In the genomic region with DNA sequence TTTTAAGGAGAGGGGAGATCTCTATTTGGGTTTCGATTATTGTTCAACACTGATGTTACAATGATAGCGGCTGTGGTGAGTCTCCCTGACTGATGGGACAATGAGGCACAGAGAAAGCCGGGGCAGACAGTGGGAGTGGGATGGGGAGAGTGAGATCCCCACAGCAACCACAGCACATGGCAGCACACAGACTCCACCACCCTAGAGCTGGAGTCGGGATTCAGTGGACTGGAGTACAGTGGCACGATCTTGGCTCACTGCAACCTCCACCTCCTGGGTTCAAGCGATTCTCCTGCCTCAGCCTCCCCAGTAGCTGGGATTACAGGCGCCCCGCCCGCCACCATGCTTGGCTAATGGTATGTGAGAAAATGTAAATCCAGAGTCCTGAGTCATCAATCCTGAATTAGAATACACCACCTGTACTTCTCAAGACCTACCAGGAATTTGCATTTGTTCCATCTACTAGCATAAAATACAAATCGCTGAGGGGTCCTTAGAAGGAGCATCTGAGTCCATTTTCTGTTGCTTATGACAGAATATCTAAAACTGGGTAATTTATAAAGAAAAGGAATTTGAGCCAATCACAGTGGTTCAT, we compare ENCODE assay signal across 19 cellular contexts.
"Had no signal": no experiment of that assay in that cellular context is flagged by ENCODE, and none has a peak within 500 bp of the region (broad histone marks: within the 10 kb centered on the region; RNA-seq: fewer than 3 reads in every experiment).

No MANE protein-coding gene starts in this region.

- H3K27ac ChIP-seq: colonic mucosa, hepatocyte, left lung, right atrium auricular region, suprapubic skin had no signal

- H2AFZ ChIP-seq: hepatocyte had no signal

- H3K9me3 Mint-ChIP-seq: activated T-helper 17 cell treated with anti-CD3 and anti-CD28 coated beads, Interleukin-2, amount 50 U/mL, for 72 hours; naive thymus-derived CD8-positive, alpha-beta T cell had no signal

- H3K4me3 ChIP-seq: colonic mucosa, hepatocyte, left lung, right atrium auricular region, suprapubic skin had no signal

- DNase-seq: activated CD8-positive, alpha-beta memory T cell treated with anti-CD3 and anti-CD28 coated beads for 24 hours; caudate nucleus; colonic mucosa; left lung; mammary epithelial cell; naive thymus-derived CD8-positive, alpha-beta T cell; nucleus accumbens; small intestine; stimulated activated CD4-positive, alpha-beta T cell treated with anti-CD3 and anti-CD28 coated beads, Interleukin-4, amount 100 ng/mL, for 24 hours; stimulated activated naive CD4-positive, alpha-beta T cell treated with Interleukin-2 at 50 U/mL for 16 hours had no signal

- H3K36me3 ChIP-seq: colonic mucosa, left lung, right atrium auricular region, suprapubic skin had no signal

- H3K79me2 ChIP-seq: hepatocyte had no signal

- H3K27me3 Mint-ChIP-seq: activated naive CD4-positive, alpha-beta T cell treated with anti-CD3 and anti-CD28 coated beads, Interleukin-2, amount 10 ng/mL, durations not matched to agents 7 days and 5 days; activated T-helper 17 cell treated with anti-CD3 and anti-CD28 coated beads, Interleukin-2, amount 50 U/mL, for 72 hours; naive thymus-derived CD8-positive, alpha-beta T cell; progenitor cell of endocrine pancreas; type B pancreatic cell had no signal

- ATAC-seq: activated T-helper 17 cell treated with anti-CD3 and anti-CD28 coated beads, Interleukin-2, amount 50 U/mL, for 72 hours; esophagus mucosa; left lung; naive thymus-derived CD8-positive, alpha-beta T cell; SK-N-SH treated with all-trans-retinoic acid at 6 μM for 48 hours had no signal

- H3K4me2 ChIP-seq: hepatocyte had no signal

- H3K4me1 ChIP-seq: colonic mucosa had no signal

- H3K4me3 Mint-ChIP-seq: activated naive CD4-positive, alpha-beta T cell treated with anti-CD3 and anti-CD28 coated beads, Interleukin-2, amount 10 ng/mL, durations not matched to agents 7 days and 5 days; activated T-helper 17 cell treated with anti-CD3 and anti-CD28 coated beads, Interleukin-2, amount 50 U/mL, for 72 hours; naive thymus-derived CD8-positive, alpha-beta T cell; type B pancreatic cell had no signal

- H3K27me3 ChIP-seq: colonic mucosa, hepatocyte, left lung, right atrium auricular region, suprapubic skin had no signal

- H3K9me3 ChIP-seq: colonic mucosa, suprapubic skin had no signal

- H3K36me3 Mint-ChIP-seq: activated naive CD4-positive, alpha-beta T cell treated with anti-CD3 and anti-CD28 coated beads, Interleukin-2, amount 10 ng/mL, durations not matched to agents 7 days and 5 days; naive thymus-derived CD8-positive, alpha-beta T cell; type B pancreatic cell had no signal

- H3K27ac Mint-ChIP-seq: activated naive CD4-positive, alpha-beta T cell treated with anti-CD3 and anti-CD28 coated beads, Interleukin-2, amount 10 ng/mL, durations not matched to agents 7 days and 5 days; activated T-helper 17 cell treated with anti-CD3 and anti-CD28 coated beads, Interleukin-2, amount 50 U/mL, for 72 hours; progenitor cell of endocrine pancreas; type B pancreatic cell had no signal
